ENCODE assay signal across 23 cellular contexts in genomic region chr11:70730411-70730810, GRCh38.
"Had no signal": no experiment of that assay in that cellular context is flagged by ENCODE, and none has a peak within 500 bp of the region (broad histone marks: within the 10 kb centered on the region; RNA-seq: fewer than 3 reads in every experiment).

No MANE protein-coding gene starts in this region.

- H3K4me1 ChIP-seq: colonic mucosa, gastrocnemius medialis, lower lobe of right lung, psoas muscle, sigmoid colon, testis, tibial artery had no signal

- DNase-seq: colonic mucosa; effector CD8-positive, alpha-beta T cell; endodermal cell; foreskin fibroblast; gastrocnemius medialis; head of caudate nucleus; kidney glomerular epithelial cell; left ventricle myocardium superior; lower lobe of right lung; sigmoid colon; stimulated activated CD4-positive, alpha-beta T cell treated with anti-CD3 and anti-CD28 coated beads, Interleukin-4, amount 100 ng/mL, for 4 hours; stimulated activated naive CD8-positive, alpha-beta T cell treated with anti-CD3 and anti-CD28 coated beads, Interleukin-15, Interleukin-2, amounts not matched to agents 100 U/mL and 50 U/mL, for 24 hours; substantia nigra; testis had no signal

- H2AFZ ChIP-seq: hepatocyte had no signal

- H3K9me3 ChIP-seq: colonic mucosa, gastrocnemius medialis, lower lobe of right lung, psoas muscle, sigmoid colon, testis, tibial artery had no signal

- ATAC-seq: esophagus mucosa; gastrocnemius medialis; left ventricle myocardium superior; lower lobe of right lung; naive thymus-derived CD8-positive, alpha-beta T cell; psoas muscle; right cardiac atrium; stimulated activated memory B cell treated with anti-CD40 and anti-IgM and Interleukin-4, amounts not matched to agents 10 μg/mL and 1 μg/mL and 100 μg/mL, for 72 hours; stimulated activated naive CD8-positive, alpha-beta T cell treated with anti-CD3 and anti-CD28 coated beads, Interleukin-15, Interleukin-2, amounts not matched to agents 100 U/mL and 50 U/mL, for 24 hours had no signal

- H3K27me3 ChIP-seq: colonic mucosa, hepatocyte, sigmoid colon, testis had no signal

- H3K79me2 ChIP-seq: hepatocyte had no signal

- H3K36me3 ChIP-seq: colonic mucosa, gastrocnemius medialis, lower lobe of right lung, sigmoid colon, tibial artery had no signal

- FAIRE-seq: islet of Langerhans had no signal

- H3K4me2 ChIP-seq: hepatocyte had no signal

- H3K4me3 ChIP-seq: colonic mucosa, gastrocnemius medialis, hepatocyte, lower lobe of right lung, psoas muscle, sigmoid colon, testis, tibial artery had no signal

- H3K27ac ChIP-seq: colonic mucosa, epithelial cell of prostate, gastrocnemius medialis, hepatocyte, lower lobe of right lung, psoas muscle, sigmoid colon, testis, tibial artery had no signal
